In genomic region chr3:87997966-87998365, GRCh38 we compare ENCODE assay signal across 18 cellular contexts.
DNase-seq lines count a peak whose midpoint lies in the region; ATAC-seq, FAIRE-seq and TF ChIP-seq lines count a peak whose summit lies in the region.
"Had no signal": no experiment of that assay in that cellular context is flagged by ENCODE, and none has a peak within 500 bp of the region (broad histone marks: within the 10 kb centered on the region; RNA-seq: fewer than 3 reads in every experiment).

No MANE protein-coding gene starts in this region.

- TF ChIP-seq EP300 in GM12878 (IDR thresholded peaks at IDR 0.05; ENCODE audit: borderline replicate concordance in 1 of 2, control insufficient read depth in 1 of 2, low read depth in 2 of 2, low read length in 2 of 2) (no peak), esophagus muscularis mucosa (IDR thresholded peaks at IDR 0.05) (no peak)

- H4K20me1 ChIP-seq in GM12878 (ENCODE audit: control insufficient read depth, insufficient read depth): no peaks in the 10 kb centered on the region

- no peaks in the 10 kb centered on the region for H3K79me2 ChIP-seq in GM12878 (ENCODE audit: control insufficient read depth, insufficient read depth, low read length)

- FAIRE-seq in GM12878 (lab: Jason Lieb, UNC): no peak
- FAIRE-seq: H1 had no signal

- no peak for DNase-seq in left ventricle myocardium superior
- DNase-seq in left ventricle myocardium inferior: no peak
- DNase-seq in MV-4-11 (lab: John Stamatoyannopoulos, UW): peak; percentile 88
- DNase-seq in GM12878 (ENCODE audit: low read depth, low spot score): no peak
- no peak for DNase-seq in esophagus muscularis mucosa (ENCODE audit: extremely low spot score)
- no peak for DNase-seq in ecto neural progenitor cell (ENCODE audit: low spot score)
- no peak for DNase-seq in GM19238 (ENCODE audit: insufficient read length, low spot score)
- no peak for DNase-seq in NCI-H1417 (lab: John Stamatoyannopoulos, UW)
- DNase-seq: activated gamma-delta T cell treated with Interleukin-2 at 50 U/mL for 16 hours, amygdala, NCI-H1417 treated with DMSO at 0.1 percent for 48 hours, NCI-H524, OCI-M1, retina, WERI-Rb-1 had no signal

- H3K36me3 ChIP-seq in left ventricle myocardium inferior: no peaks in the 10 kb centered on the region
- no peaks in the 10 kb centered on the region for H3K36me3 ChIP-seq in GM12878 (ENCODE audit: control insufficient read depth in 2 of 2, insufficient read depth in 2 of 2, low read length in 1 of 2)
- no peaks in the 10 kb centered on the region for H3K36me3 ChIP-seq in esophagus muscularis mucosa
- H3K36me3 ChIP-seq: WERI-Rb-1 had no signal

- no TSS peak for BruUV-seq in GM12878 (replicated peaks; lab: Mats Ljungman, UMichigan)

- no peak overlapping the region for H3K4me2 ChIP-seq in GM12878 (ENCODE audit: control insufficient read depth, insufficient read depth)

- POLR2A ChIA-PET in GM12878 (lab: Charles Lee): no interaction called here

- H3K4me1 ChIP-seq in left ventricle myocardium inferior (peaks cover 6% of the 10 kb centered on the region), GM12878 (ENCODE audit: control insufficient read depth, insufficient read depth, low read length) (no peaks in the 10 kb centered on the region), esophagus muscularis mucosa (peaks cover 0 to 5% (median 0%) of the 10 kb centered on the region in 4 donors)

- no peaks in the 10 kb centered on the region for H3K27me3 ChIP-seq in left ventricle myocardium inferior (ENCODE audit: low read depth)
- H3K27me3 ChIP-seq in GM12878 (replicated peaks in 1 of 2; ENCODE audit: control insufficient read depth in 2 of 2, insufficient read depth in 2 of 2, low read length in 1 of 2): no peaks in the 10 kb centered on the region
- no peaks in the 10 kb centered on the region for H3K27me3 ChIP-seq in esophagus muscularis mucosa

- no peak for TF ChIP-seq RAD21 in GM12878 (IDR thresholded peaks at IDR 0.05; ENCODE audit: insufficient read depth, low read depth, low read length)

- H3K4me3 ChIP-seq in left ventricle myocardium inferior (no peak overlapping the region), GM12878 (no peak overlapping the region), esophagus muscularis mucosa (no peak overlapping the region)

- RAD21 ChIA-PET in GM12878 (lab: Charles Lee; ENCODE audit: unreplicated experiment): no interaction called here

- TF ChIP-seq CTCF in left ventricle myocardium inferior (IDR thresholded peaks at IDR 0.05; ENCODE audit: borderline replicate concordance): no peak
- no peak for TF ChIP-seq CTCF in GM12878 (IDR thresholded peaks at IDR 0.05 in 2 of 3, conservative IDR thresholded peaks at IDR 0.05 in 1 of 3; ENCODE audit: control insufficient read depth in 2 of 3, extremely low read depth in 1 of 3, insufficient read depth in 1 of 3, low read depth in 3 of 3, low read length in 3 of 3)
- no peak for TF ChIP-seq CTCF in esophagus muscularis mucosa (IDR thresholded peaks at IDR 0.05)

- peak; percentile 38 for ATAC-seq in left ventricle myocardium superior
- ATAC-seq in GM12878: peak; percentile 30; the same call in 2 of the 3 replicates
- ATAC-seq: Right ventricle myocardium inferior had no signal

- CTCF ChIA-PET in GM12878 (lab: Yijun Ruan, JAX): interaction anchor here (1.7 kb wide), 1 partner anchor 647 kb away, joined by 6 read pairs; no protein-coding TSS in a partner anchor

- intact Hi-C loops in left ventricle myocardium superior (cut with micrococcal nuclease) (no loop called here), left ventricle myocardium inferior (cut with micrococcal nuclease) (no loop called here), GM12878 (cut with micrococcal nuclease; ENCODE audit: unreplicated experiment) (loop anchor here (1.0 kb wide), 1 partner anchor 49 kb away; no protein-coding TSS in a partner anchor), esophagus muscularis mucosa (cut with DNase I) (no loop called here)

- SMC1A ChIA-PET in GM12878 (lab: Charles Lee; ENCODE audit: uncharacterized antibody, unreplicated experiment): interaction anchor here (1.0 to 1.5 kb wide), 3 partner anchors 182 to 647 kb away, joined by 3 to 7 read pairs (median 3); no protein-coding TSS in a partner anchor

- H3K9ac ChIP-seq in GM12878 (ENCODE audit: control insufficient read depth, insufficient read depth, low read length): no peak overlapping the region

- H3K27ac ChIP-seq in left ventricle myocardium inferior (replicated peaks): no peak overlapping the region
- H3K27ac ChIP-seq in GM12878 (ENCODE audit: control insufficient read depth, insufficient read depth): no peak overlapping the region
- H3K27ac ChIP-seq in esophagus muscularis mucosa (replicated peaks in 1 of 4): no peak overlapping the region
- H3K27ac ChIP-seq: epithelial cell of prostate, WERI-Rb-1 had no signal

- TF ChIP-seq POLR2A in GM12878 (IDR thresholded peaks at IDR 0.05; ENCODE audit: low read depth, low read length) (no peak), esophagus muscularis mucosa (IDR thresholded peaks at IDR 0.05; ENCODE audit: low read depth) (no peak)

- in situ Hi-C loops in GM12878 (cut with MboI): no loop called here

- no peak overlapping the region for H2AFZ ChIP-seq in GM12878 (ENCODE audit: control insufficient read depth, low read depth, low read length)

- H3K9me3 ChIP-seq in left ventricle myocardium inferior (replicated peaks): no peaks in the 10 kb centered on the region
- no peaks in the 10 kb centered on the region for H3K9me3 ChIP-seq in GM12878 (replicated peaks; ENCODE audit: control insufficient read depth, insufficient read depth, low read length)
- H3K9me3 ChIP-seq in esophagus muscularis mucosa: no peaks in the 10 kb centered on the region

TF ChIP-seq in GM12878, 131 proteins besides CTCF, POLR2A, EP300 and RAD21:
- peak; percentile 22; the same call in 1 of the 2 replicates for TF ChIP-seq SPI1 (IDR thresholded peaks at IDR 0.05; ENCODE audit: borderline replicate concordance, insufficient read depth, low read depth, low read length)
- no peak for TF ChIP-seq RCOR1 (conservative IDR thresholded peaks at IDR 0.05; ENCODE audit: low read depth, low read length)
